In genomic region chr13:94362411-94362909, GRCh38 we compare ENCODE assay signal across 8 cellular contexts.
DNase-seq lines count a peak whose midpoint lies in the region; ATAC-seq and TF ChIP-seq lines count a peak whose summit lies in the region.

No MANE protein-coding gene starts in this region.

- peak; percentile 98 for ATAC-seq in GM18517 (IDR thresholded peaks at IDR 0.05; ENCODE audit: unreplicated experiment)
- peak; percentile 99 for ATAC-seq in HG02981 (IDR thresholded peaks at IDR 0.05; ENCODE audit: unreplicated experiment)

- CTCF ChIA-PET in AG04449 (lab: Yijun Ruan, JAX): interaction anchor here (0.6 to 2.9 kb wide), 30 partner anchors 8 to 1395 kb away, joined by 3 to 17 read pairs (median 4); partner anchors contain the start of gene GPC6

- no peak overlapping the region for H3K4me3 ChIP-seq in AG04449 (ENCODE audit: low read depth, low read length)
- H3K4me3 ChIP-seq in astrocyte of the spinal cord (ENCODE audit: low read depth, low read length): no peak overlapping the region

- in situ Hi-C loops in astrocyte of the spinal cord (cut with HindIII; ENCODE audit: low sequenced_read_pairs): no loop called here

- TF ChIP-seq CTCF in AG04449 (IDR thresholded peaks at IDR 0.05; ENCODE audit: insufficient read depth, low read length, missing control alignments) (peak; percentile 71), astrocyte of the spinal cord (IDR thresholded peaks at IDR 0.05; ENCODE audit: low read depth, low read length) (peak; percentile 76)

- POLR2A ChIA-PET in AG04449 (lab: Yijun Ruan, JAX): no interaction called here

- DNase-seq in AG04449 (ENCODE audit: low read depth, low spot score) (peak; percentile 70), NCI-H187 (lab: John Stamatoyannopoulos, UW) (peak; percentile 67 to 81), T-helper 9 cell (peak; percentile 34), astrocyte of the spinal cord (ENCODE audit: low read depth, low spot score) (peak; percentile 90), iPS DF 19.7 (ENCODE audit: low read depth, low spot score) (peak; percentile 65)
- peak; percentile 45 to 49 for DNase-seq in stimulated activated CD4-positive, alpha-beta T cell treated with anti-CD3 and anti-CD28 coated beads, Interleukin-12 subunit alpha, Interleukin-12 subunit beta, amount 100 ng/mL, for 24 hours (ENCODE audit: low read depth in 2 of 2)

Comparison
In these comparisons a context has a peak if more than half of its experiments do, and no peak if none do; other contexts are left out.
1. DNase-seq: peak in every context shown above with its lines; median percentile 90 in astrocyte of the spinal cord; 74 in NCI-H187; 70 in AG04449; 65 in iPS DF 19.7; 47 in stimulated activated CD4-positive, alpha-beta T cell treated with anti-CD3 and anti-CD28 coated beads, Interleukin-12 subunit alpha, Interleukin-12 subunit beta, amount 100 ng/mL, for 24 hours; 34 in T-helper 9 cell.